ENCODE assay signal across 16 cellular contexts in the genomic region with DNA sequence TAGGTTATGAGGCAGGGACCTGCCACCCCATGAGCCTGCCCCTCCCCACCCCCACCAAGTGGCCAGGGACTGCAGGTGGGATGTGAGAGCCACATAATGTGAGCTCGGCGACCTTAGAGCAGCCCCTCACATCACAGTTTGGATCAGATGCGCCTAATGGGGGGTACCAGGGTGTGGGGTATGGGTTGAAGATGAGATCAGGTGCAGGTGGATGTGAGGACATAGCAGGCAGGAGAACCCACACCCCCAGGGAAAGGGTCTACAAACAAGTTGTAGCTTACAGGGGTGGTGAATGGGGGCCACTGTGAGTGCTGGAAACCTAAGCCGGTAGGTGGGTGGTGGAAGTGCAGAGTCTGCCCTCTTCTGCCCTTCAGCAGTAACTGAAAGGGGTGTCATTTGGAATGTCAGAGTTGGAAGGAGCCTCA.
A peak's percentile ranks its signal among the peaks of the same experiment; 100 is the strongest.
DNase-seq lines count a peak whose midpoint lies in the region; ATAC-seq and TF ChIP-seq lines count a peak whose summit lies in the region.
"Had no signal": no experiment of that assay in that cellular context is flagged by ENCODE, and none has a peak within 500 bp of the region (broad histone marks: within the 10 kb centered on the region; RNA-seq: fewer than 3 reads in every experiment).

No MANE protein-coding gene starts in this region.

- DNase-seq in NCI-H748 (lab: John Stamatoyannopoulos, UW; ENCODE audit: unreplicated experiment), result peak; percentile 21
- no peak for DNase-seq in NCI-H748 treated with DMSO at 0.1 percent for 48 hours (lab: John Stamatoyannopoulos, UW)
- peak; percentile 40 for DNase-seq in NCI-H446 treated with DMSO at 0.1 percent for 48 hours (lab: John Stamatoyannopoulos, UW)
- DNase-seq in epithelial cell of proximal tubule (ENCODE audit: low read depth), result no peak
- DNase-seq in smooth muscle cell (lab: John Stamatoyannopoulos, UW; ENCODE audit: unreplicated experiment), result no peak
- DNase-seq in HEK293T (ENCODE audit: extremely low spot score), result no peak
- no peak for DNase-seq in erythroblast (lab: John Stamatoyannopoulos, UW)
- DNase-seq: activated naive CD4-positive, alpha-beta T cell treated with anti-CD3 and anti-CD28 coated beads, Interleukin-2, amount 10 ng/mL, durations not matched to agents 7 days and 5 days; GOT3; small intestine; stimulated activated naive CD8-positive, alpha-beta T cell treated with anti-CD3 and anti-CD28 coated beads, Interleukin-15, amount 100 ng/mL, for 72 hours had no signal

- 75% methylated on average over 4 of the region's 4 CpGs for WGBS in smooth muscle cell (ENCODE audit: low lambda C conversion rate)

- no peaks in the 10 kb centered on the region for H3K9me3 Mint-ChIP-seq in activated T-helper 17 cell treated with anti-CD3 and anti-CD28 coated beads, Interleukin-2, amount 50 U/mL, for 72 hours
- H3K9me3 Mint-ChIP-seq: activated naive CD4-positive, alpha-beta T cell treated with anti-CD3 and anti-CD28 coated beads, Interleukin-2, amount 10 ng/mL, durations not matched to agents 7 days and 5 days; stimulated activated naive CD8-positive, alpha-beta T cell treated with anti-CD3 and anti-CD28 coated beads, Interleukin-15, amount 100 ng/mL, for 72 hours had no signal

- ATAC-seq in activated T-helper 17 cell treated with anti-CD3 and anti-CD28 coated beads, Interleukin-2, amount 50 U/mL, for 72 hours (replicated peaks), result no peak
- ATAC-seq: activated CD4-positive, CD25-positive, alpha-beta regulatory T cell treated with anti-CD3 and anti-CD28 coated beads, Interleukin-2, amount 50 U/mL, for 24 hours; stimulated activated naive CD8-positive, alpha-beta T cell treated with anti-CD3 and anti-CD28 coated beads, Interleukin-15, amount 100 ng/mL, for 72 hours had no signal

- no peaks in the 10 kb centered on the region for H3K79me2 ChIP-seq in smooth muscle cell (ENCODE audit: low read depth)

- H3K27me3 Mint-ChIP-seq in activated T-helper 17 cell treated with anti-CD3 and anti-CD28 coated beads, Interleukin-2, amount 50 U/mL, for 72 hours, result peaks cover 21% of the 10 kb centered on the region

- no peaks in the 10 kb centered on the region for H3F3A ChIP-seq in smooth muscle cell (ENCODE audit: low read depth)

- H3K9me3 ChIP-seq in smooth muscle cell (replicated peaks; ENCODE audit: low read depth), result no peaks in the 10 kb centered on the region

- no peaks in the 10 kb centered on the region for H4K20me1 ChIP-seq in smooth muscle cell (ENCODE audit: low read depth)

- H3K27ac ChIP-seq in smooth muscle cell (ENCODE audit: low read depth), result no peak overlapping the region
- H3K27ac ChIP-seq: C4-2B, HL-60 had no signal

- no peak overlapping the region for H3K27ac Mint-ChIP-seq in activated T-helper 17 cell treated with anti-CD3 and anti-CD28 coated beads, Interleukin-2, amount 50 U/mL, for 72 hours
- H3K27ac Mint-ChIP-seq: activated naive CD4-positive, alpha-beta T cell treated with anti-CD3 and anti-CD28 coated beads, Interleukin-2, amount 10 ng/mL, durations not matched to agents 7 days and 5 days; stimulated activated naive CD8-positive, alpha-beta T cell treated with anti-CD3 and anti-CD28 coated beads, Interleukin-15, amount 100 ng/mL, for 72 hours had no signal

- no peaks in the 10 kb centered on the region for H3K4me1 Mint-ChIP-seq in activated T-helper 17 cell treated with anti-CD3 and anti-CD28 coated beads, Interleukin-2, amount 50 U/mL, for 72 hours
- H3K4me1 Mint-ChIP-seq: activated naive CD4-positive, alpha-beta T cell treated with anti-CD3 and anti-CD28 coated beads, Interleukin-2, amount 10 ng/mL, durations not matched to agents 7 days and 5 days had no signal

- no peak overlapping the region for H3K4me3 ChIP-seq in epithelial cell of proximal tubule (ENCODE audit: low read depth, low read length)
- no peak overlapping the region for H3K4me3 ChIP-seq in smooth muscle cell
- H3K4me3 ChIP-seq: lung had no signal

- no peak overlapping the region for H3K4me2 ChIP-seq in smooth muscle cell

- CTCF ChIA-PET in HEK293T (lab: Yijun Ruan, JAX), result interaction anchor here (1.0 to 2.6 kb wide), 5 partner anchors 19 to 123 kb away, joined by 4 to 29 read pairs (median 14); no protein-coding TSS in a partner anchor

- no peaks in the 10 kb centered on the region for H3K36me3 ChIP-seq in smooth muscle cell (ENCODE audit: low read depth)

- TF ChIP-seq CTCF in epithelial cell of proximal tubule (conservative IDR thresholded peaks at IDR 0.05; ENCODE audit: low read depth, low read length) (peak; percentile 22), smooth muscle cell (IDR thresholded peaks at IDR 0.05; ENCODE audit: borderline replicate concordance, insufficient read depth, poor library complexity, severe bottlenecking) (peak; percentile 12)

- H3K9ac ChIP-seq in smooth muscle cell (ENCODE audit: low read depth), result no peak overlapping the region

- H3K4me1 ChIP-seq in smooth muscle cell (ENCODE audit: low read depth), result peaks cover 3% of the 10 kb centered on the region

- POLR2A ChIA-PET in HEK293T (lab: Yijun Ruan, JAX), result interaction anchor here (0.6 kb wide), 1 partner anchor 1470 kb away, joined by 3 read pairs; no protein-coding TSS in a partner anchor

- TF ChIP-seq POLR2A in erythroblast (IDR thresholded peaks at IDR 0.05; ENCODE audit: low read length), result no peak

- no peaks in the 10 kb centered on the region for H3K36me3 Mint-ChIP-seq in activated T-helper 17 cell treated with anti-CD3 and anti-CD28 coated beads, Interleukin-2, amount 50 U/mL, for 72 hours (ENCODE audit: low read depth)
- H3K36me3 Mint-ChIP-seq: activated naive CD4-positive, alpha-beta T cell treated with anti-CD3 and anti-CD28 coated beads, Interleukin-2, amount 10 ng/mL, durations not matched to agents 7 days and 5 days had no signal

- H2AFZ ChIP-seq in smooth muscle cell (ENCODE audit: low read depth), result no peak overlapping the region

- no peaks in the 10 kb centered on the region for H3K27me3 ChIP-seq in smooth muscle cell (ENCODE audit: low read depth)

- H3K4me3 Mint-ChIP-seq in activated T-helper 17 cell treated with anti-CD3 and anti-CD28 coated beads, Interleukin-2, amount 50 U/mL, for 72 hours, result no peak overlapping the region
- H3K4me3 Mint-ChIP-seq: activated naive CD4-positive, alpha-beta T cell treated with anti-CD3 and anti-CD28 coated beads, Interleukin-2, amount 10 ng/mL, durations not matched to agents 7 days and 5 days; stimulated activated naive CD8-positive, alpha-beta T cell treated with anti-CD3 and anti-CD28 coated beads, Interleukin-15, amount 100 ng/mL, for 72 hours had no signal

TF ChIP-seq in HEK293T, 16 proteins besides CTCF, POLR2A, EP300 and RAD21:
- TF ChIP-seq L3MBTL2 (conservative IDR thresholded peaks at IDR 0.05) (no peak), ELF4 (IDR thresholded peaks at IDR 0.05) (no peak), ZNF384 (IDR thresholded peaks at IDR 0.05) (no peak), FOXM1 (IDR thresholded peaks at IDR 0.05; ENCODE audit: borderline replicate concordance) (no peak), SUZ12 (IDR thresholded peaks at IDR 0.05) (no peak), CTBP1 (IDR thresholded peaks at IDR 0.05; ENCODE audit: borderline replicate concordance) (no peak), PKNOX1 (IDR thresholded peaks at IDR 0.05) (no peak), SP1 (IDR thresholded peaks at IDR 0.05) (no peak), FOXK2 (IDR thresholded peaks at IDR 0.05) (no peak), ARNT (IDR thresholded peaks at IDR 0.05) (no peak), HDGF (IDR thresholded peaks at IDR 0.05; ENCODE audit: borderline replicate concordance) (no peak), LEF1 (IDR thresholded peaks at IDR 0.05; ENCODE audit: borderline replicate concordance) (no peak), NFRKB (IDR thresholded peaks at IDR 0.05) (no peak), FOXA1 (IDR thresholded peaks at IDR 0.05) (no peak)

Comparison
In these comparisons a context has a peak if more than half of its experiments do, and no peak if none do; other contexts are left out.
1. DNase-seq: peak in NCI-H748 (single experiment) and NCI-H446 treated with DMSO at 0.1 percent for 48 hours (single experiment); none in NCI-H748 treated with DMSO at 0.1 percent for 48 hours (single experiment), epithelial cell of proximal tubule (single experiment), smooth muscle cell (single experiment), HEK293T (single experiment) and erythroblast (0 of 2).